In the genomic region with DNA sequence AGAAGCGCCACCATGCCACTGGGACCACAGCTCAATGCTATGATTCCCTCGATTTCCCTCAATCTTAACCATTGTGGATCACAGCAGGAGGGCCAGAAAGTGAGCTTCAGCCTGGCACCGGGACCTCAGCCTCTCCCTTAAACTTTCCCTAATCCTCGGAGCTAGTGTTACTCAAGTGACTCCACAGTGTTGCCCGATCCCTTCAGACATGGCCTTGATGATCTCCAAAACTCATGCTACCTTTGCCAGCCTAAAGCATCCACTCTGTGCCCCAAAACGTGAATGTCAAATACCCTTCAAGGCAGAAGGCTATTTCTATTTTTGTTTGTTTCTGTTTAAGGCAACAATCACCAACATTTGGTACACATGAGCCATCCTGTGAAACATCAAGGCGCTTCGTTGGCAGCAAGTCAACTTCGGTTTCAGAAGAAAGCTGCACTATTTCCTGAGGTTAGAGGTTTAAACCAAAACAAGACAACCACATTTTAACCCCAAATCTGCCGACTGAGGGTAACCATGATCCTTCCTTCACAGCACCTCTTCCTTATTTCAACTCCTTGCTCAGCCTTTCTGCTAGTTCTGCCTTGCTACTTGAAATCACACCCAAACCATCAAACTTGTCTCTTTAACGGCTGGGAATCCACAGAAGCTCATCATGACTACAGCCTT, we compare ENCODE assay signal across 10 cellular contexts.
DNase-seq lines count a peak whose midpoint lies in the region; ATAC-seq, FAIRE-seq and TF ChIP-seq lines count a peak whose summit lies in the region.
"Had no signal": no experiment of that assay in that cellular context is flagged by ENCODE, and none has a peak within 500 bp of the region (broad histone marks: within the 10 kb centered on the region; RNA-seq: fewer than 3 reads in every experiment).

No MANE protein-coding gene starts in this region.

- DNase-seq in right lobe of liver (no peak), HepG2 (ENCODE audit: low spot score) (no peak), Kasumi-1 (lab: John Stamatoyannopoulos, UW) (peak; percentile 89 to 94), GF-D8 (lab: John Stamatoyannopoulos, UW) (no peak), NCI-H69 (lab: John Stamatoyannopoulos, UW) (no peak)
- DNase-seq in activated T-helper 9 cell treated with anti-CD3 and anti-CD28 coated beads, Interleukin-2, amount 50 U/mL, for 16 hours (ENCODE audit: low read depth), result peak; percentile 16
- DNase-seq in stimulated activated CD4-positive, alpha-beta T cell treated with anti-CD3 and anti-CD28 coated beads, Interleukin-1b, Interleukin-23, amount 100 ng/mL, for 1 hour (ENCODE audit: low read depth in 2 of 2), result peak; percentile 27 to 35
- DNase-seq: activated B cell treated with CpG ODN at 0.5 μM for 24 hours had no signal

- H3K4me3 ChIP-seq in right lobe of liver (no peak overlapping the region), HepG2 (replicated peaks in 1 of 3; ENCODE audit: insufficient read depth in 1 of 3, low read depth in 2 of 3, low read length in 3 of 3) (no peak overlapping the region)

- H4K20me1 ChIP-seq in HepG2 (ENCODE audit: insufficient read depth, low read length), result no peaks in the 10 kb centered on the region

- POLR2A ChIA-PET in HepG2 (lab: Yijun Ruan, JAX), result no interaction called here

- BruUV-seq in HepG2 (replicated peaks; lab: Mats Ljungman, UMichigan), result no TSS peak

- no peak overlapping the region for H2AFZ ChIP-seq in HepG2 (ENCODE audit: low read length)
- H2AFZ ChIP-seq: parathyroid adenoma had no signal

- CTCF ChIA-PET in HepG2 (lab: Yijun Ruan, JAX; ENCODE audit: low intra/inter-chr PET ratio, low total read pairs), result no interaction called here

- no peak for TF ChIP-seq EP300 in HepG2 (IDR thresholded peaks at IDR 0.05; ENCODE audit: low read depth in 2 of 2, low read length in 2 of 2)
- no peak for TF ChIP-seq EP300 in HepG2 (CRISPR knock-in tag; IDR thresholded peaks at IDR 0.05; ENCODE audit: borderline replicate concordance)

- peaks cover 0 to 5% (median 2%) of the 10 kb centered on the region in 4 donors for H3K36me3 ChIP-seq in right lobe of liver
- H3K36me3 ChIP-seq in HepG2 (replicated peaks in 1 of 2; ENCODE audit: control insufficient read depth in 1 of 2, insufficient read depth in 2 of 2, low read length in 2 of 2), result no peaks in the 10 kb centered on the region

- H3K79me2 ChIP-seq in HepG2 (ENCODE audit: insufficient read depth, low read length), result no peaks in the 10 kb centered on the region
- H3K79me2 ChIP-seq: parathyroid adenoma had no signal

- WGBS in right lobe of liver (ENCODE audit: insufficient coverage, low coverage, low lambda C conversion rate, missing lambda C conversion rate), result 57% methylated on average over 10 of the region's 11 CpGs
- WGBS in HepG2 (ENCODE audit: low lambda C conversion rate), result 33% methylated on average over 11 of the region's 11 CpGs

- no peaks in the 10 kb centered on the region for H3K9me3 ChIP-seq in right lobe of liver
- H3K9me3 ChIP-seq in HepG2 (ENCODE audit: low read length), result no peaks in the 10 kb centered on the region

- no peaks in the 10 kb centered on the region for H3K4me1 ChIP-seq in right lobe of liver
- no peaks in the 10 kb centered on the region for H3K4me1 ChIP-seq in HepG2 (ENCODE audit: insufficient read depth, low read length)
- H3K4me1 ChIP-seq: parathyroid adenoma had no signal

- no peak overlapping the region for H3K9ac ChIP-seq in HepG2 (ENCODE audit: insufficient read depth, low read depth, low read length)
- H3K9ac ChIP-seq: parathyroid adenoma had no signal

- no peak overlapping the region for H3K27ac ChIP-seq in right lobe of liver
- H3K27ac ChIP-seq in HepG2 (ENCODE audit: extremely low read length, insufficient read depth, low read length), result no peak overlapping the region
- H3K27ac ChIP-seq: parathyroid adenoma had no signal

- intact Hi-C loops in right lobe of liver (cut with DNase I) (no loop called here), HepG2 (cut with micrococcal nuclease; ENCODE audit: unreplicated experiment) (no loop called here)

- no peak for TF ChIP-seq RAD21 in HepG2 (CRISPR knock-in tag; IDR thresholded peaks at IDR 0.05)

- TF ChIP-seq POLR2A in right lobe of liver (IDR thresholded peaks at IDR 0.05) (no peak), HepG2 (IDR thresholded peaks at IDR 0.05; ENCODE audit: insufficient read depth in 1 of 2, low read depth in 2 of 2, low read length in 2 of 2) (no peak)

- ATAC-seq in right lobe of liver (peak in 3 of 4 donors; percentile 21 to 52 (median 28)), HepG2 (no peak), HG02970 (IDR thresholded peaks at IDR 0.05; ENCODE audit: low FRiP score, unreplicated experiment) (no peak)

- no peak for FAIRE-seq in HepG2 (lab: Jason Lieb, UNC)

- H3K27me3 ChIP-seq in right lobe of liver (no peaks in the 10 kb centered on the region), HepG2 (ENCODE audit: control insufficient read depth in 1 of 2, insufficient read depth in 2 of 2, low read length in 2 of 2) (no peaks in the 10 kb centered on the region; a peak in 1 of 5 replicates)

- no peak for TF ChIP-seq CTCF in right lobe of liver (IDR thresholded peaks at IDR 0.05)
- no peak for TF ChIP-seq CTCF in HepG2 (CRISPR knock-in tag; IDR thresholded peaks at IDR 0.05)

- in situ Hi-C loops in HepG2 (cut with HindIII; ENCODE audit: extremely low pct_ligation_motif_present, low pct_unique_long_range_greater_than_20kb), result no loop called here

- no peak overlapping the region for H3K4me2 ChIP-seq in HepG2 (ENCODE audit: low read depth, low read length)

TF ChIP-seq in HepG2, 621 proteins besides CTCF, POLR2A, EP300 and RAD21:
- TF ChIP-seq ETV6 (CRISPR knock-in tag; conservative IDR thresholded peaks at IDR 0.05), result no peak
- no peak for TF ChIP-seq POLR2G (IDR thresholded peaks at IDR 0.05; ENCODE audit: low read depth, low read length)
- TF ChIP-seq, protein P1, sequence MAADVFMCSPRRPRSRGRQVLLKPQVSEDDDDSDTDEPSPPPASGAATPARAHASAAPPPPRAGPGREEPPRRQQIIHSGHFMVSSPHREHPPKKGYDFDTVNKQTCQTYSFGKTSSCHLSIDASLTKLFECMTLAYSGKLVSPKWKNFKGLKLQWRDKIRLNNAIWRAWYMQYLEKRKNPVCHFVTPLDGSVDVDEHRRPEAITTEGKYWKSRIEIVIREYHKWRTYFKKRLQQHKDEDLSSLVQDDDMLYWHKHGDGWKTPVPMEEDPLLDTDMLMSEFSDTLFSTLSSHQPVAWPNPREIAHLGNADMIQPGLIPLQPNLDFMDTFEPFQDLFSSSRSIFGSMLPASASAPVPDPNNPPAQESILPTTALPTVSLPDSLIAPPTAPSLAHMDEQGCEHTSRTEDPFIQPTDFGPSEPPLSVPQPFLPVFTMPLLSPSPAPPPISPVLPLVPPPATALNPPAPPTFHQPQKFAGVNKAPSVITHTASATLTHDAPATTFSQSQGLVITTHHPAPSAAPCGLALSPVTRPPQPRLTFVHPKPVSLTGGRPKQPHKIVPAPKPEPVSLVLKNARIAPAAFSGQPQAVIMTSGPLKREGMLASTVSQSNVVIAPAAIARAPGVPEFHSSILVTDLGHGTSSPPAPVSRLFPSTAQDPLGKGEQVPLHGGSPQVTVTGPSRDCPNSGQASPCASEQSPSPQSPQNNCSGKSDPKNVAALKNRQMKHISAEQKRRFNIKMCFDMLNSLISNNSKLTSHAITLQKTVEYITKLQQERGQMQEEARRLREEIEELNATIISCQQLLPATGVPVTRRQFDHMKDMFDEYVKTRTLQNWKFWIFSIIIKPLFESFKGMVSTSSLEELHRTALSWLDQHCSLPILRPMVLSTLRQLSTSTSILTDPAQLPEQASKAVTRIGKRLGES (CRISPR knock-in tag; IDR thresholded peaks at IDR 0.05; ENCODE audit: borderline replicate concordance), result no peak
- no peak for TF ChIP-seq SOX5 (CRISPR knock-in tag; IDR thresholded peaks at IDR 0.05; ENCODE audit: borderline replicate concordance)
- no peak for TF ChIP-seq HNF4G (IDR thresholded peaks at IDR 0.05; ENCODE audit: borderline replicate concordance, low read depth, low read length)
- no peak for TF ChIP-seq HNF4G (CRISPR knock-in tag; IDR thresholded peaks at IDR 0.05; ENCODE audit: borderline replicate concordance, low read depth)
- no peak for TF ChIP-seq MXD3 (CRISPR knock-in tag; IDR thresholded peaks at IDR 0.05)
- TF ChIP-seq ZNF792 (CRISPR knock-in tag; IDR thresholded peaks at IDR 0.05), result no peak
- TF ChIP-seq GABPB1 (CRISPR knock-in tag; IDR thresholded peaks at IDR 0.05), result no peak
- no peak for TF ChIP-seq TBP (CRISPR knock-in tag; IDR thresholded peaks at IDR 0.05)
- no peak for TF ChIP-seq ZNF563 (CRISPR knock-in tag; IDR thresholded peaks at IDR 0.05)
- TF ChIP-seq HNRNPK (IDR thresholded peaks at IDR 0.05; ENCODE audit: low read depth, low read length, poor library complexity, severe bottlenecking), result no peak
- no peak for TF ChIP-seq ZNF512 (CRISPR knock-in tag; IDR thresholded peaks at IDR 0.05)
- no peak for TF ChIP-seq ZNF362 (CRISPR knock-in tag; IDR thresholded peaks at IDR 0.05; ENCODE audit: borderline replicate concordance)

Comparison
In these comparisons a context has a peak if more than half of its experiments do, and no peak if none do; other contexts are left out.
1. ATAC-seq: peak in right lobe of liver (3 of 4); none in HepG2 (single experiment) and HG02970 (single experiment).
2. DNase-seq: peak in Kasumi-1 (2 of 2), activated T-helper 9 cell treated with anti-CD3 and anti-CD28 coated beads, Interleukin-2, amount 50 U/mL, for 16 hours (single experiment) and stimulated activated CD4-positive, alpha-beta T cell treated with anti-CD3 and anti-CD28 coated beads, Interleukin-1b, Interleukin-23, amount 100 ng/mL, for 1 hour (2 of 2); none in right lobe of liver (0 of 3), HepG2 (single experiment), GF-D8 (single experiment) and NCI-H69 (single experiment).